Comparison of ENCODE assay signal across 25 cellular contexts in genomic region chr19:33240181-33240771, GRCh38. TPM values are rescaled to one million over a fixed set of nuclear protein-coding genes. Genes with fewer than 3 reads are reported as not detected.
A peak's percentile ranks its signal among the peaks of the same experiment; 100 is the strongest.
DNase-seq lines count a peak whose midpoint lies in the region; ATAC-seq, FAIRE-seq and TF ChIP-seq lines count a peak whose summit lies in the region.
"Had no signal": no experiment of that assay in that cellular context is flagged by ENCODE, and none has a peak within 500 bp of the region (broad histone marks: within the 10 kb centered on the region; RNA-seq: fewer than 3 reads in every experiment).

No MANE protein-coding gene starts in this region.

- H3K56ac ChIP-seq in H1 (replicated peaks; ENCODE audit: insufficient read length, low read depth, low read length) = no peak overlapping the region

- H4K20me1 ChIP-seq in H1 (replicated peaks in 1 of 2; ENCODE audit: control insufficient read depth in 1 of 2, insufficient read depth in 2 of 2, low read length in 2 of 2) = no peaks in the 10 kb centered on the region

- H3K79me2 ChIP-seq in H1 (ENCODE audit: control insufficient read depth in 1 of 2, insufficient read depth in 2 of 2, low read length in 2 of 2) = no peaks in the 10 kb centered on the region

- TF ChIP-seq EP300 in H1 (IDR thresholded peaks at IDR 0.05; ENCODE audit: borderline replicate concordance in 1 of 2, low read depth in 2 of 2, low read length in 2 of 2) = no peak

- H3K4me3 ChIP-seq in H1 (ENCODE audit: extremely low read depth in 1 of 4, insufficient read depth in 2 of 4, low read depth in 3 of 4, low read length in 4 of 4) = no peak overlapping the region
- no peak overlapping the region for H3K4me3 ChIP-seq in lower lobe of right lung
- H3K4me3 ChIP-seq: GM12878, GM23248, HAP-1, SJSA1 had no signal

- H3K9ac ChIP-seq in H1 (replicated peaks in 1 of 4; ENCODE audit: extremely low read depth in 1 of 4, low read depth in 3 of 4, low read length in 3 of 4) = no peak overlapping the region
- H3K9ac ChIP-seq: GM23248 had no signal

- POLR2A ChIA-PET in H1 (lab: Charles Lee; ENCODE audit: partially characterized antibody) = interaction anchor here (1.1 to 1.2 kb wide), 2 partner anchors 15 to 65 kb away, joined by 3 to 4 read pairs; partner anchors contain the start of gene SLC7A10

- peak; percentile 74 for DNase-seq in G401 (ENCODE audit: low spot score)
- peak; percentile 32 for DNase-seq in NCI-H345 treated with DMSO at 0.1 percent for 48 hours (lab: John Stamatoyannopoulos, UW; ENCODE audit: unreplicated experiment)
- DNase-seq in H1 (ENCODE audit: low read depth in 1 of 2, low spot score in 2 of 2) = no peak
- DNase-seq in lower lobe of right lung = peak; percentile 34
- no peak for DNase-seq in HUDEP-2 (lab: John Stamatoyannopoulos, UW; ENCODE audit: unreplicated experiment in 76 of 76)
- DNase-seq in NCI-H1417 treated with DMSO at 0.1 percent for 48 hours (lab: John Stamatoyannopoulos, UW) = no peak
- no peak for DNase-seq in LoVo (ENCODE audit: low spot score)
- DNase-seq in activated gamma-delta T cell treated with Interleukin-2 at 50 U/mL for 16 hours = no peak
- DNase-seq: BE2C; CD4-positive, CD25-positive, alpha-beta regulatory T cell; DMS79 treated with DMSO at 0.1 percent for 48 hours; GM23248; IMR-90; MV-4-11; NCI-H1694 treated with DMSO at 0.1 percent for 48 hours; NCI-H2081 treated with DMSO at 0.1 percent for 48 hours; NCI-H748 treated with DMSO at 0.1 percent for 48 hours; OCI-M1 had no signal

- no peak overlapping the region for H2AFZ ChIP-seq in H1 (ENCODE audit: low read length)
- H2AFZ ChIP-seq: GM23248 had no signal

- no peak for TF ChIP-seq RAD21 in H1 (IDR thresholded peaks at IDR 0.05 in 1 of 2, conservative IDR thresholded peaks at IDR 0.05 in 1 of 2; ENCODE audit: low read depth in 2 of 2, low read length in 2 of 2)

- H3K27ac ChIP-seq in H1 (ENCODE audit: low read depth, low read length) = no peak overlapping the region
- H3K27ac ChIP-seq in lower lobe of right lung = no peak overlapping the region
- H3K27ac ChIP-seq: GM23248, SJSA1 had no signal

- H4K91ac ChIP-seq in H1 (replicated peaks; ENCODE audit: insufficient read length, low read length) = no peak overlapping the region

- no peak overlapping the region for H4K5ac ChIP-seq in H1 (ENCODE audit: insufficient read length, low read depth, low read length)

- no peak overlapping the region for H2BK5ac ChIP-seq in H1 (ENCODE audit: low read depth, low read length)

- H3K4ac ChIP-seq in H1 (replicated peaks; ENCODE audit: insufficient read length, low read depth, low read length) = no peak overlapping the region

- no peak for TF ChIP-seq CTCF in H1 (IDR thresholded peaks at IDR 0.05; ENCODE audit: control extremely low read depth in 1 of 3, insufficient read depth in 1 of 3, low read depth in 1 of 3, low read length in 3 of 3)
- no peak for TF ChIP-seq CTCF in lower lobe of right lung (IDR thresholded peaks at IDR 0.05)

- no peak overlapping the region for H2BK120ac ChIP-seq in H1 (replicated peaks; ENCODE audit: low read depth, low read length)

- H3K79me1 ChIP-seq in H1 (ENCODE audit: low read depth, low read length) = no peaks in the 10 kb centered on the region

- no peak overlapping the region; the same call in 1 of the 2 replicates for H2BK15ac ChIP-seq in H1 (ENCODE audit: low read length)

- no peak overlapping the region for H4K8ac ChIP-seq in H1 (ENCODE audit: extremely low read depth, insufficient read depth, low read length)

- H3K23me2 ChIP-seq in H1 (ENCODE audit: low read depth, low read length) = no peaks in the 10 kb centered on the region

- H3K9me3 ChIP-seq in H1 (ENCODE audit: insufficient read depth in 2 of 2, low read depth in 1 of 2, low read length in 1 of 2) (peaks cover 5 to 6% of the 10 kb centered on the region in 2 experiments; a peak in 2 of 4 replicates), lower lobe of right lung (no peaks in the 10 kb centered on the region)
- H3K9me3 ChIP-seq: BE2C, HAP-1, SJSA1 had no signal

- H3K36me3 ChIP-seq in H1 (ENCODE audit: control insufficient read depth in 2 of 4, insufficient read depth in 4 of 4, low read length in 3 of 4) (no peaks in the 10 kb centered on the region), lower lobe of right lung (no peaks in the 10 kb centered on the region)
- H3K36me3 ChIP-seq: BE2C, HAP-1, SJSA1 had no signal

- no peak overlapping the region for H3K14ac ChIP-seq in H1 (ENCODE audit: insufficient read length)

- FAIRE-seq in H1 (lab: Jason Lieb, UNC) = no peak
- FAIRE-seq: GM12878, RCC 7860 had no signal

- 0 out of 2 replicates have a peak overlapping the region, but pooled peaks have one; percentile 68 for H2BK12ac ChIP-seq in H1 (ENCODE audit: low read depth, low read length)

- CTCF ChIA-PET in H1 (lab: Charles Lee; ENCODE audit: partially characterized antibody) = interaction anchor here (0.6 to 15.1 kb wide), 4 partner anchors 9 to 404 kb away, joined by 3 to 426 read pairs (median 4); no protein-coding TSS in a partner anchor

- no peak overlapping the region for H2BK20ac ChIP-seq in H1 (ENCODE audit: low read length)

- no peak overlapping the region for H2AK5ac ChIP-seq in H1 (ENCODE audit: low read depth, low read length)

- H3K27me3 ChIP-seq in H1 (replicated peaks in 1 of 4; ENCODE audit: control insufficient read depth in 3 of 4, extremely low read depth in 1 of 4, insufficient read depth in 3 of 4, low read length in 3 of 4) = no peaks in the 10 kb centered on the region; a peak in 1 of 7 replicates
- peaks cover 5% of the 10 kb centered on the region for H3K27me3 ChIP-seq in lower lobe of right lung (ENCODE audit: low read depth)
- H3K27me3 ChIP-seq: BE2C, SJSA1 had no signal

- 85% methylated on average over 7 of the region's 8 CpGs; no CpG with 5 or more reads in 1 of the 2 experiments for WGBS in H1 (ENCODE audit: extremely low coverage in 1 of 2, insufficient coverage in 1 of 2, insufficient read length in 1 of 2, insufficient replicate concordance in 2 of 2, low coverage in 1 of 2, low lambda C conversion rate in 2 of 2, missing lambda C conversion rate in 1 of 2), 2 experiments

- intact Hi-C loops in lower lobe of right lung (cut with DNase I) = no loop called here

- H3K4me2 ChIP-seq in H1 (ENCODE audit: insufficient read depth in 1 of 2, low read depth in 2 of 2, low read length in 2 of 2) = no peak overlapping the region

- H3K4me1 ChIP-seq in H1 (replicated peaks in 1 of 4; ENCODE audit: control insufficient read depth in 3 of 4, insufficient read depth in 4 of 4, low read length in 3 of 4) (no peaks in the 10 kb centered on the region), lower lobe of right lung (peaks cover 10% of the 10 kb centered on the region)
- H3K4me1 ChIP-seq: BE2C, HAP-1, SJSA1 had no signal

- TF ChIP-seq POLR2A in H1 (IDR thresholded peaks at IDR 0.05; ENCODE audit: control extremely low read depth in 1 of 2, low read depth in 2 of 2, low read length in 2 of 2) = no peak

- no peak overlapping the region for H3K23ac ChIP-seq in H1 (ENCODE audit: insufficient read length)

- in situ Hi-C loops in G401 (cut with HindIII; ENCODE audit: low sequenced_read_pairs) = no loop called here

- ATAC-seq in lower lobe of right lung = no peak

- H3K18ac ChIP-seq in H1 (ENCODE audit: extremely low read depth, low read length) = no peak overlapping the region

TF ChIP-seq in H1, 55 proteins besides CTCF, POLR2A, EP300 and RAD21:
- no peak for TF ChIP-seq MAFK (IDR thresholded peaks at IDR 0.05; ENCODE audit: low read depth, low read length)
- TF ChIP-seq HDAC2 (IDR thresholded peaks at IDR 0.05; ENCODE audit: borderline replicate concordance in 1 of 2, low read depth in 2 of 2, low read length in 2 of 2) = no peak
- no peak for TF ChIP-seq SIRT6 (IDR thresholded peaks at IDR 0.05; ENCODE audit: low read length)
- no peak for TF ChIP-seq RNF2 (IDR thresholded peaks at IDR 0.05; ENCODE audit: borderline replicate concordance, low read depth, low read length, missing control alignments, poor library complexity, severe bottlenecking)
- TF ChIP-seq SRF (IDR thresholded peaks at IDR 0.05; ENCODE audit: low read depth, low read length) = no peak
- no peak for TF ChIP-seq POLR2AphosphoS5 (IDR thresholded peaks at IDR 0.05; ENCODE audit: low read depth, low read length)

RNA-seq across cellular contexts. Expression of gene SLC7A10, which starts 14.6 kb away (rescaled TPM):
- not detected in 2 replicates for total RNA-seq in G401 (2014; rRNA removed; shearing (Covaris generic))
- total RNA-seq in H1 (2021; fragmentation: NEBNext Ultra II Directional; extraction: Animal tissue kit (Norgen Biotek cat#: 25700)) = 3.2 and 3.7 TPM in 2 replicates
- polyA plus RNA-seq in H1 (2011; rRNA removed) = 7.1 and 11.5 TPM in 2 replicates
- polyA plus RNA-seq in H1 (2011; cell fraction: cytosol; rRNA removed) = 5.3 TPM
- 17.8 TPM for polyA plus RNA-seq in H1 (2011; cell fraction: nucleus; rRNA removed)
- 3.7 to 6.3 TPM (median 4.5 TPM) in 4 replicates for polyA plus RNA-seq in H1 (2012, experiment 1 of 2)
- polyA plus RNA-seq in H1 (2012, experiment 2 of 2) = 3.0 TPM
- 4.2 TPM for polyA plus RNA-seq in H1 (2013, experiment 1 of 2)
- 4.0 TPM for polyA plus RNA-seq in H1 (2013, experiment 2 of 2)
- polyA minus RNA-seq in H1 (2011; rRNA and poly(A)+ RNA removed) = 2.2 and 2.9 TPM in 2 replicates
- polyA minus RNA-seq in H1 (2011; cell fraction: cytosol; rRNA and poly(A)+ RNA removed) = 3.4 TPM
- 3.1 TPM for polyA minus RNA-seq in H1 (2011; cell fraction: nucleus; rRNA and poly(A)+ RNA removed)
- 0.62 TPM for total RNA-seq in lower lobe of right lung
- total RNA-seq: CD4-positive, CD25-positive, alpha-beta regulatory T cell; GM12878; GM23248; HT1080; IMR-90; M059J; NCI-H460; SJSA1 had no signal
- polyA plus RNA-seq: GM12878, GM23248, IMR-90 had no signal

RNA-seq across cellular contexts. Expression of gene LRP3, which starts 46.1 kb away (rescaled TPM):
- 66.4 and 81.7 TPM in 2 replicates for total RNA-seq in G401 (2014; rRNA removed; shearing (Covaris generic))
- total RNA-seq in H1 (2021; fragmentation: NEBNext Ultra II Directional; extraction: Animal tissue kit (Norgen Biotek cat#: 25700)) = 33.7 and 33.9 TPM in 2 replicates
- 30.3 and 40.2 TPM in 2 replicates for polyA plus RNA-seq in H1 (2011; rRNA removed)
- 25.6 TPM for polyA plus RNA-seq in H1 (2011; cell fraction: cytosol; rRNA removed)
- 125 TPM for polyA plus RNA-seq in H1 (2011; cell fraction: nucleus; rRNA removed)
- 20.2 to 35.8 TPM (median 29.2 TPM) in 4 replicates for polyA plus RNA-seq in H1 (2012, experiment 1 of 2)
- polyA plus RNA-seq in H1 (2012, experiment 2 of 2) = 19.0 TPM
- 33.7 TPM for polyA plus RNA-seq in H1 (2013, experiment 1 of 2)
- polyA plus RNA-seq in H1 (2013, experiment 2 of 2) = 38.3 TPM
- polyA minus RNA-seq in H1 (2011; rRNA and poly(A)+ RNA removed) = 9.8 and 12.1 TPM in 2 replicates
- polyA minus RNA-seq in H1 (2011; cell fraction: cytosol; rRNA and poly(A)+ RNA removed) = 23.4 TPM
- 23.0 TPM for polyA minus RNA-seq in H1 (2011; cell fraction: nucleus; rRNA and poly(A)+ RNA removed)
- total RNA-seq in lower lobe of right lung = 13.8 TPM
- total RNA-seq: CD4-positive, CD25-positive, alpha-beta regulatory T cell had no signal
- polyA plus RNA-seq: CD4-positive, CD25-positive, alpha-beta regulatory T cell had no signal

Comparison
In these comparisons a context has a peak if more than half of its experiments do, and no peak if none do; other contexts are left out.
1. DNase-seq: peak in G401 (single experiment), NCI-H345 treated with DMSO at 0.1 percent for 48 hours (single experiment) and lower lobe of right lung (single experiment); none in H1 (0 of 2), HUDEP-2 (0 of 76), NCI-H1417 treated with DMSO at 0.1 percent for 48 hours (single experiment), LoVo (single experiment) and activated gamma-delta T cell treated with Interleukin-2 at 50 U/mL for 16 hours (single experiment).